ENCODE assay signal across 1 cellular context in the genomic region with DNA sequence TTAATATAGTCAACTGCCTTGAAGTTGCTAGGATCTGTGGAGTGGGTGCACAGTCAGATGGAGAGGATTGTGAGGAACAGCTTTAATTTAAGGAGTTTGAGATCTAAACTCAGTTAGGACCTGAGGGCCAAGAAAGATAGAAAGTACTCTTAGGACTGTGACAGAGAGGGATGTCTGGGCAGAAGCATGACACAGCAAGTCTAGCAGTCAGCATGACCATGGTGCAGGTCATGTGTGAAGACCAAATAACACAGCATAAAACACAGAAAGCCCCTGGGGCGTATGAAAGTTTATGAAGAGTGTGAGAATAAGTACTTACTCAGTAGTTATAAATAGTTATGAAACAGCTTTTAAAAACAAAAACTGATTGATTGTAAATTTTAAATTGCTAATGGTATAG.
A peak's percentile ranks its signal among the peaks of the same experiment; 100 is the strongest.
TF ChIP-seq lines count a peak whose summit lies in the region.

No MANE protein-coding gene starts in this region.

TF ChIP-seq in K562, 482 proteins besides CTCF, POLR2A, EP300 and RAD21 (continued from another document and continues in another):
- TF ChIP-seq, protein P1, sequence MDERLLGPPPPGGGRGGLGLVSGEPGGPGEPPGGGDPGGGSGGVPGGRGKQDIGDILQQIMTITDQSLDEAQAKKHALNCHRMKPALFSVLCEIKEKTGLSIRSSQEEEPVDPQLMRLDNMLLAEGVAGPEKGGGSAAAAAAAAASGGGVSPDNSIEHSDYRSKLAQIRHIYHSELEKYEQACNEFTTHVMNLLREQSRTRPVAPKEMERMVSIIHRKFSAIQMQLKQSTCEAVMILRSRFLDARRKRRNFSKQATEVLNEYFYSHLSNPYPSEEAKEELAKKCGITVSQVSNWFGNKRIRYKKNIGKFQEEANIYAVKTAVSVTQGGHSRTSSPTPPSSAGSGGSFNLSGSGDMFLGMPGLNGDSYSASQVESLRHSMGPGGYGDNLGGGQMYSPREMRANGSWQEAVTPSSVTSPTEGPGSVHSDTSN (CRISPR knock-in tag; IDR thresholded peaks at IDR 0.05; ENCODE audit: low read depth) = no peak
- TF ChIP-seq, protein P1 (tag; conservative IDR thresholded peaks at IDR 0.05; ENCODE audit: low read depth) = peak; percentile 60
- TF ChIP-seq, protein P2, sequence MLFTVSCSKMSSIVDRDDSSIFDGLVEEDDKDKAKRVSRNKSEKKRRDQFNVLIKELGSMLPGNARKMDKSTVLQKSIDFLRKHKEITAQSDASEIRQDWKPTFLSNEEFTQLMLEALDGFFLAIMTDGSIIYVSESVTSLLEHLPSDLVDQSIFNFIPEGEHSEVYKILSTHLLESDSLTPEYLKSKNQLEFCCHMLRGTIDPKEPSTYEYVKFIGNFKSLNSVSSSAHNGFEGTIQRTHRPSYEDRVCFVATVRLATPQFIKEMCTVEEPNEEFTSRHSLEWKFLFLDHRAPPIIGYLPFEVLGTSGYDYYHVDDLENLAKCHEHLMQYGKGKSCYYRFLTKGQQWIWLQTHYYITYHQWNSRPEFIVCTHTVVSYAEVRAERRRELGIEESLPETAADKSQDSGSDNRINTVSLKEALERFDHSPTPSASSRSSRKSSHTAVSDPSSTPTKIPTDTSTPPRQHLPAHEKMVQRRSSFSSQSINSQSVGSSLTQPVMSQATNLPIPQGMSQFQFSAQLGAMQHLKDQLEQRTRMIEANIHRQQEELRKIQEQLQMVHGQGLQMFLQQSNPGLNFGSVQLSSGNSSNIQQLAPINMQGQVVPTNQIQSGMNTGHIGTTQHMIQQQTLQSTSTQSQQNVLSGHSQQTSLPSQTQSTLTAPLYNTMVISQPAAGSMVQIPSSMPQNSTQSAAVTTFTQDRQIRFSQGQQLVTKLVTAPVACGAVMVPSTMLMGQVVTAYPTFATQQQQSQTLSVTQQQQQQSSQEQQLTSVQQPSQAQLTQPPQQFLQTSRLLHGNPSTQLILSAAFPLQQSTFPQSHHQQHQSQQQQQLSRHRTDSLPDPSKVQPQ (CRISPR knock-in tag; IDR thresholded peaks at IDR 0.05; ENCODE audit: borderline replicate concordance) = no peak
- no peak for TF ChIP-seq NBN (IDR thresholded peaks at IDR 0.05; ENCODE audit: low read depth)
- TF ChIP-seq MECOM (CRISPR knock-in tag; IDR thresholded peaks at IDR 0.05) = no peak
- no peak for TF ChIP-seq SRSF9 (IDR thresholded peaks at IDR 0.05; ENCODE audit: borderline replicate concordance, low read depth, low read length)
- TF ChIP-seq MEIS2 (IDR thresholded peaks at IDR 0.05; ENCODE audit: partially characterized antibody) = peak; percentile 24
- no peak for TF ChIP-seq NRF1 (conservative IDR thresholded peaks at IDR 0.05 in 1 of 2, IDR thresholded peaks at IDR 0.05 in 1 of 2)
- TF ChIP-seq MBD2 (IDR thresholded peaks at IDR 0.05; ENCODE audit: borderline replicate concordance, low read depth) = no peak
- TF ChIP-seq NFE2L1 (tag; IDR thresholded peaks at IDR 0.05; ENCODE audit: borderline replicate concordance, low read depth) = peak; percentile 72
- TF ChIP-seq, protein P3, sequence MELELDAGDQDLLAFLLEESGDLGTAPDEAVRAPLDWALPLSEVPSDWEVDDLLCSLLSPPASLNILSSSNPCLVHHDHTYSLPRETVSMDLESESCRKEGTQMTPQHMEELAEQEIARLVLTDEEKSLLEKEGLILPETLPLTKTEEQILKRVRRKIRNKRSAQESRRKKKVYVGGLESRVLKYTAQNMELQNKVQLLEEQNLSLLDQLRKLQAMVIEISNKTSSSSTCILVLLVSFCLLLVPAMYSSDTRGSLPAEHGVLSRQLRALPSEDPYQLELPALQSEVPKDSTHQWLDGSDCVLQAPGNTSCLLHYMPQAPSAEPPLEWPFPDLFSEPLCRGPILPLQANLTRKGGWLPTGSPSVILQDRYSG (tag; conservative IDR thresholded peaks at IDR 0.05; ENCODE audit: low read depth) = no peak
- TF ChIP-seq ZNF408 (CRISPR knock-in tag; IDR thresholded peaks at IDR 0.05; ENCODE audit: low read depth) = no peak
- no peak for TF ChIP-seq EZH2 (IDR thresholded peaks at IDR 0.05; ENCODE audit: borderline replicate concordance, low read depth, low read length)
- TF ChIP-seq SMAD4 (CRISPR knock-in tag; conservative IDR thresholded peaks at IDR 0.05) = no peak; the same call in 1 of the 2 replicates
- TF ChIP-seq, protein P4, sequence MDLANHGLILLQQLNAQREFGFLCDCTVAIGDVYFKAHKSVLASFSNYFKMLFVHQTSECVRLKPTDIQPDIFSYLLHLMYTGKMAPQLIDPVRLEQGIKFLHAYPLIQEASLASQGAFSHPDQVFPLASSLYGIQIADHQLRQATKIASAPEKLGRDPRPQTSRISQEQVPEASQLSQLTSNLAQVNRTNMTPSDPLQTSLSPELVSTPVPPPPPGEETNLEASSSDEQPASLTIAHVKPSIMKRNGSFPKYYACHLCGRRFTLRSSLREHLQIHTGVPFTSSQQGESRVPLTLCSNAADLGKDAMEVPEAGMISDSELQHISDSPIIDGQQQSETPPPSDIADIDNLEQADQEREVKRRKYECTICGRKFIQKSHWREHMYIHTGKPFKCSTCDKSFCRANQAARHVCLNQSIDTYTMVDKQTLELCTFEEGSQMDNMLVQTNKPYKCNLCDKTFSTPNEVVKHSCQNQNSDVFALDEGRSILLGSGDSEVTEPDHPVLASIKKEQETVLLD (IDR thresholded peaks at IDR 0.05) = no peak
- TF ChIP-seq DMBX1 (CRISPR knock-in tag; IDR thresholded peaks at IDR 0.05; ENCODE audit: borderline replicate concordance) = 0 out of 2 replicates have a peak, but pooled peaks have one; percentile 42
- peak; percentile 8 for TF ChIP-seq TAF9B (IDR thresholded peaks at IDR 0.05; ENCODE audit: partially characterized antibody)
- TF ChIP-seq, protein P5, sequence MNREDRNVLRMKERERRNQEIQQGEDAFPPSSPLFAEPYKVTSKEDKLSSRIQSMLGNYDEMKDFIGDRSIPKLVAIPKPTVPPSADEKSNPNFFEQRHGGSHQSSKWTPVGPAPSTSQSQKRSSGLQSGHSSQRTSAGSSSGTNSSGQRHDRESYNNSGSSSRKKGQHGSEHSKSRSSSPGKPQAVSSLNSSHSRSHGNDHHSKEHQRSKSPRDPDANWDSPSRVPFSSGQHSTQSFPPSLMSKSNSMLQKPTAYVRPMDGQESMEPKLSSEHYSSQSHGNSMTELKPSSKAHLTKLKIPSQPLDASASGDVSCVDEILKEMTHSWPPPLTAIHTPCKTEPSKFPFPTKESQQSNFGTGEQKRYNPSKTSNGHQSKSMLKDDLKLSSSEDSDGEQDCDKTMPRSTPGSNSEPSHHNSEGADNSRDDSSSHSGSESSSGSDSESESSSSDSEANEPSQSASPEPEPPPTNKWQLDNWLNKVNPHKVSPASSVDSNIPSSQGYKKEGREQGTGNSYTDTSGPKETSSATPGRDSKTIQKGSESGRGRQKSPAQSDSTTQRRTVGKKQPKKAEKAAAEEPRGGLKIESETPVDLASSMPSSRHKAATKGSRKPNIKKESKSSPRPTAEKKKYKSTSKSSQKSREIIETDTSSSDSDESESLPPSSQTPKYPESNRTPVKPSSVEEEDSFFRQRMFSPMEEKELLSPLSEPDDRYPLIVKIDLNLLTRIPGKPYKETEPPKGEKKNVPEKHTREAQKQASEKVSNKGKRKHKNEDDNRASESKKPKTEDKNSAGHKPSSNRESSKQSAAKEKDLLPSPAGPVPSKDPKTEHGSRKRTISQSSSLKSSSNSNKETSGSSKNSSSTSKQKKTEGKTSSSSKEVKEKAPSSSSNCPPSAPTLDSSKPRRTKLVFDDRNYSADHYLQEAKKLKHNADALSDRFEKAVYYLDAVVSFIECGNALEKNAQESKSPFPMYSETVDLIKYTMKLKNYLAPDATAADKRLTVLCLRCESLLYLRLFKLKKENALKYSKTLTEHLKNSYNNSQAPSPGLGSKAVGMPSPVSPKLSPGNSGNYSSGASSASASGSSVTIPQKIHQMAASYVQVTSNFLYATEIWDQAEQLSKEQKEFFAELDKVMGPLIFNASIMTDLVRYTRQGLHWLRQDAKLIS (CRISPR knock-in tag; IDR thresholded peaks at IDR 0.05) = no peak
- no peak for TF ChIP-seq ZC3H11A (IDR thresholded peaks at IDR 0.05; ENCODE audit: low read depth, low read length)
- no peak for TF ChIP-seq ZNF695 (CRISPR knock-in tag; IDR thresholded peaks at IDR 0.05)
- TF ChIP-seq ATF1 (CRISPR knock-in tag; IDR thresholded peaks at IDR 0.05) = no peak
- TF ChIP-seq ATF1 (tag; IDR thresholded peaks at IDR 0.05) = no peak
- TF ChIP-seq NR2C1 (IDR thresholded peaks at IDR 0.05) = no peak
- peak; percentile 11; the same call in 1 of the 2 replicates for TF ChIP-seq NR2C1 (tag; IDR thresholded peaks at IDR 0.05)
- TF ChIP-seq SRF (CRISPR knock-in tag; IDR thresholded peaks at IDR 0.05) = no peak
- peak; percentile 17; the same call in 1 of the 2 replicates for TF ChIP-seq ARID1B (IDR thresholded peaks at IDR 0.05)
- no peak for TF ChIP-seq POLR2AphosphoS5 (IDR thresholded peaks at IDR 0.05; ENCODE audit: control insufficient read depth, insufficient read depth, low read depth, low read length)
- no peak for TF ChIP-seq ZNF121 (CRISPR knock-in tag; conservative IDR thresholded peaks at IDR 0.05)
- no peak for TF ChIP-seq CBFB (CRISPR knock-in tag; IDR thresholded peaks at IDR 0.05)
- peak; percentile 87 for TF ChIP-seq C11orf30 (IDR thresholded peaks at IDR 0.05; ENCODE audit: low read depth)
- peak; percentile 80 for TF ChIP-seq MAFF (IDR thresholded peaks at IDR 0.05; ENCODE audit: low read length)
- TF ChIP-seq MAFK (IDR thresholded peaks at IDR 0.05; ENCODE audit: low read length) = peak; percentile 85
- no peak for TF ChIP-seq CBX1 (IDR thresholded peaks at IDR 0.05; ENCODE audit: low read depth)
- TF ChIP-seq, protein P6, sequence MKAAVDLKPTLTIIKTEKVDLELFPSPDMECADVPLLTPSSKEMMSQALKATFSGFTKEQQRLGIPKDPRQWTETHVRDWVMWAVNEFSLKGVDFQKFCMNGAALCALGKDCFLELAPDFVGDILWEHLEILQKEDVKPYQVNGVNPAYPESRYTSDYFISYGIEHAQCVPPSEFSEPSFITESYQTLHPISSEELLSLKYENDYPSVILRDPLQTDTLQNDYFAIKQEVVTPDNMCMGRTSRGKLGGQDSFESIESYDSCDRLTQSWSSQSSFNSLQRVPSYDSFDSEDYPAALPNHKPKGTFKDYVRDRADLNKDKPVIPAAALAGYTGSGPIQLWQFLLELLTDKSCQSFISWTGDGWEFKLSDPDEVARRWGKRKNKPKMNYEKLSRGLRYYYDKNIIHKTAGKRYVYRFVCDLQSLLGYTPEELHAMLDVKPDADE (conservative IDR thresholded peaks at IDR 0.05; ENCODE audit: control insufficient read depth, low read depth, low read length) = no peak
- TF ChIP-seq TOE1 (IDR thresholded peaks at IDR 0.05; ENCODE audit: borderline replicate concordance) = no peak
- no peak for TF ChIP-seq TOE1 (CRISPR knock-in tag; IDR thresholded peaks at IDR 0.05; ENCODE audit: borderline replicate concordance, low read depth)
- TF ChIP-seq, protein P7, sequence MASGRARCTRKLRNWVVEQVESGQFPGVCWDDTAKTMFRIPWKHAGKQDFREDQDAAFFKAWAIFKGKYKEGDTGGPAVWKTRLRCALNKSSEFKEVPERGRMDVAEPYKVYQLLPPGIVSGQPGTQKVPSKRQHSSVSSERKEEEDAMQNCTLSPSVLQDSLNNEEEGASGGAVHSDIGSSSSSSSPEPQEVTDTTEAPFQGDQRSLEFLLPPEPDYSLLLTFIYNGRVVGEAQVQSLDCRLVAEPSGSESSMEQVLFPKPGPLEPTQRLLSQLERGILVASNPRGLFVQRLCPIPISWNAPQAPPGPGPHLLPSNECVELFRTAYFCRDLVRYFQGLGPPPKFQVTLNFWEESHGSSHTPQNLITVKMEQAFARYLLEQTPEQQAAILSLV (tag; IDR thresholded peaks at IDR 0.05) = no peak
- TF ChIP-seq SMAD2 (IDR thresholded peaks at IDR 0.05; ENCODE audit: low read depth, low read length) = no peak
- TF ChIP-seq KHSRP (IDR thresholded peaks at IDR 0.05) = no peak
- no peak for TF ChIP-seq EP400 (IDR thresholded peaks at IDR 0.05)
- TF ChIP-seq ZKSCAN8 (CRISPR knock-in tag; IDR thresholded peaks at IDR 0.05) = no peak
- no peak for TF ChIP-seq ZNF507 (tag; conservative IDR thresholded peaks at IDR 0.05)
- no peak for TF ChIP-seq PHF21A (IDR thresholded peaks at IDR 0.05; ENCODE audit: borderline replicate concordance, low read depth)
- no peak for TF ChIP-seq ZNF253 (CRISPR knock-in tag; conservative IDR thresholded peaks at IDR 0.05)
- no peak for TF ChIP-seq KLF10 (CRISPR knock-in tag; IDR thresholded peaks at IDR 0.05)
- peak; percentile 91 for TF ChIP-seq MAFG (tag; conservative IDR thresholded peaks at IDR 0.05)
- TF ChIP-seq, protein P8, sequence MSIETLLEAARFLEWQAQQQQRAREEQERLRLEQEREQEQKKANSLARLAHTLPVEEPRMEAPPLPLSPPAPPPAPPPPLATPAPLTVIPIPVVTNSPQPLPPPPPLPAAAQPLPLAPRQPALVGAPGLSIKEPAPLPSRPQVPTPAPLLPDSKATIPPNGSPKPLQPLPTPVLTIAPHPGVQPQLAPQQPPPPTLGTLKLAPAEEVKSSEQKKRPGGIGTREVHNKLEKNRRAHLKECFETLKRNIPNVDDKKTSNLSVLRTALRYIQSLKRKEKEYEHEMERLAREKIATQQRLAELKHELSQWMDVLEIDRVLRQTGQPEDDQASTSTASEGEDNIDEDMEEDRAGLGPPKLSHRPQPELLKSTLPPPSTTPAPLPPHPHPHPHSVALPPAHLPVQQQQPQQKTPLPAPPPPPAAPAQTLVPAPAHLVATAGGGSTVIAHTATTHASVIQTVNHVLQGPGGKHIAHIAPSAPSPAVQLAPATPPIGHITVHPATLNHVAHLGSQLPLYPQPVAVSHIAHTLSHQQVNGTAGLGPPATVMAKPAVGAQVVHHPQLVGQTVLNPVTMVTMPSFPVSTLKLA (conservative IDR thresholded peaks at IDR 0.05) = no peak
- TF ChIP-seq, protein P9, sequence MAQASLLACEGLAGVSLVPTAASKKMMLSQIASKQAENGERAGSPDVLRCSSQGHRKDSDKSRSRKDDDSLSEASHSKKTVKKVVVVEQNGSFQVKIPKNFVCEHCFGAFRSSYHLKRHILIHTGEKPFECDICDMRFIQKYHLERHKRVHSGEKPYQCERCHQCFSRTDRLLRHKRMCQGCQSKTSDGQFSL (CRISPR knock-in tag; IDR thresholded peaks at IDR 0.05) = no peak
- TF ChIP-seq, protein P9 (tag; IDR thresholded peaks at IDR 0.05) = no peak
- no peak for TF ChIP-seq ZBTB1 (CRISPR knock-in tag; IDR thresholded peaks at IDR 0.05; ENCODE audit: borderline replicate concordance, low read depth)
- no peak for TF ChIP-seq ETV5 (CRISPR knock-in tag; IDR thresholded peaks at IDR 0.05; ENCODE audit: low read depth)
